In the genomic region with DNA sequence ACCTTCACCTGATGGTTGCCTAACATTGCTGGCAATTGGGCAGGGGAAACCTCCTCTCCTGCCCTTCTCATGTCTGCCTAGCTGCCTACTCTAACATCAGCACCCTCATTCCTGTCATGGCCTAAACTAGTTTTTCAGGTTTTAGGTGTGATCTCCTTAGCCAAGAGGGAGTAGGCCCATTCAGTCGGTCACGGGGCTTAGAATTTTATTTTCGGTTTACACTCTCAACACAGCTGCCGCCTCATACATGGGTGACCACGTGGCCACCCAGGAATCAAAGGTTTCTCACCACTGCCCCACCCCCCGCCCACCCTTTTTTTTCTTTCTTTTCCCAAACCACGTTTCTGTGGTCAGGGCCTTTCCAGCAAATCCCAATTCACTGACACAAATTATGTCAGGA, we compare ENCODE assay signal across 10 cellular contexts.
DNase-seq lines count a peak whose midpoint lies in the region; ATAC-seq and TF ChIP-seq lines count a peak whose summit lies in the region.
"Had no signal": no experiment of that assay in that cellular context is flagged by ENCODE, and none has a peak within 500 bp of the region (broad histone marks: within the 10 kb centered on the region; RNA-seq: fewer than 3 reads in every experiment).

No MANE protein-coding gene starts in this region.

- no peaks in the 10 kb centered on the region for H3K9me3 ChIP-seq in HCT116 (ENCODE audit: control insufficient read depth in 1 of 2, insufficient read depth in 1 of 2, low read depth in 1 of 2, low read length in 2 of 2)
- H3K9me3 ChIP-seq in PC-3 (ENCODE audit: low read length): no peaks in the 10 kb centered on the region
- peaks cover 7% of the 10 kb centered on the region for H3K9me3 ChIP-seq in iPS-20b (ENCODE audit: insufficient read depth, low read depth, low read length)
- H3K9me3 ChIP-seq in stomach: peaks cover 0 to 4% (median under 1%) of the 10 kb centered on the region in 4 donors

- no peak overlapping the region for H3K4me3 ChIP-seq in HCT116 (replicated peaks in 1 of 2; ENCODE audit: low read depth in 1 of 2, low read length in 2 of 2)
- H3K4me3 ChIP-seq in PC-3 (ENCODE audit: low read length): no peak overlapping the region
- H3K4me3 ChIP-seq in iPS-20b (ENCODE audit: low read length): peak overlapping the region; percentile 13; the same call in 1 of the 2 replicates
- no peak overlapping the region for H3K4me3 ChIP-seq in stomach

- CTCF ChIA-PET in HCT116 (lab: Charles Lee): no interaction called here
- CTCF ChIA-PET in PC-3 (lab: Charles Lee): no interaction called here

- H4K20me1 ChIP-seq in HCT116 (ENCODE audit: insufficient read depth) (no peaks in the 10 kb centered on the region), PC-3 (ENCODE audit: low read length) (no peaks in the 10 kb centered on the region)

- H3K36me3 ChIP-seq in HCT116 (ENCODE audit: control insufficient read depth in 1 of 2, insufficient read depth in 2 of 2, low read length in 2 of 2): no peaks in the 10 kb centered on the region
- no peaks in the 10 kb centered on the region for H3K36me3 ChIP-seq in PC-3 (ENCODE audit: low read depth, low read length)
- H3K36me3 ChIP-seq in iPS-20b (ENCODE audit: insufficient read depth, low read depth, low read length): no peaks in the 10 kb centered on the region
- no peaks in the 10 kb centered on the region for H3K36me3 ChIP-seq in stomach

- intact Hi-C loops in HCT116 (cut with micrococcal nuclease) (no loop called here), PC-3 (cut with micrococcal nuclease) (no loop called here), stomach (cut with DNase I; ENCODE audit: low total_unique reads) (no loop called here)

- TF ChIP-seq EP300 in stomach (IDR thresholded peaks at IDR 0.05): no peak

- TF ChIP-seq POLR2A in HCT116 (IDR thresholded peaks at IDR 0.05; ENCODE audit: borderline replicate concordance, extremely low read depth, insufficient read depth, insufficient read length): no peak
- TF ChIP-seq POLR2A in stomach (IDR thresholded peaks at IDR 0.05): no peak

- H3K79me2 ChIP-seq in HCT116 (ENCODE audit: insufficient read depth, low read length) (no peaks in the 10 kb centered on the region), PC-3 (ENCODE audit: low read length) (no peaks in the 10 kb centered on the region)

- TF ChIP-seq RAD21 in HCT116 (IDR thresholded peaks at IDR 0.05; ENCODE audit: low read depth): no peak

- 27 to 47% (median 33%) methylated on average over 7 of the region's 7 CpGs for WGBS in stomach, 5 donors

- ATAC-seq in HCT116 (peak; percentile 49; the same call in 1 of the 2 replicates), PC-3 (peak; percentile 68), GM19328 (IDR thresholded peaks at IDR 0.05; ENCODE audit: unreplicated experiment) (no peak), HG03175 (IDR thresholded peaks at IDR 0.05; ENCODE audit: unreplicated experiment) (no peak), GM19395 (IDR thresholded peaks at IDR 0.05; ENCODE audit: unreplicated experiment) (no peak)

- H3K4me2 ChIP-seq in HCT116 (ENCODE audit: low read length): peak overlapping the region; percentile 40
- 0 out of 2 replicates have a peak overlapping the region, but pooled peaks have one; percentile 13 for H3K4me2 ChIP-seq in PC-3 (ENCODE audit: low read length)

- TF ChIP-seq CTCF in HCT116 (IDR thresholded peaks at IDR 0.05 in 2 of 3, conservative IDR thresholded peaks at IDR 0.05 in 1 of 3; ENCODE audit: borderline replicate concordance in 1 of 3, insufficient read depth in 1 of 3, low read depth in 2 of 3, low read length in 2 of 3) (no peak), PC-3 (conservative IDR thresholded peaks at IDR 0.05; ENCODE audit: low read depth, low read length) (no peak), stomach (IDR thresholded peaks at IDR 0.05) (no peak)

- H3K27me3 ChIP-seq in HCT116 (ENCODE audit: insufficient read depth, low read length) (no peaks in the 10 kb centered on the region), PC-3 (ENCODE audit: low read length) (no peaks in the 10 kb centered on the region), iPS-20b (ENCODE audit: insufficient read depth, low read length) (no peaks in the 10 kb centered on the region), stomach (no peaks in the 10 kb centered on the region)

- POLR2A ChIA-PET in HCT116 (lab: Charles Lee) (interaction anchor here (1.5 kb wide), 1 partner anchor 12 kb away, joined by 5 read pairs; no protein-coding TSS in a partner anchor), PC-3 (lab: Charles Lee; ENCODE audit: unreplicated experiment) (no interaction called here)

- RAD21 ChIA-PET in HCT116 (lab: Charles Lee; ENCODE audit: low non-redundant PET in 1 of 2, low total read pairs in 2 of 2, uncharacterized antibody in 2 of 2, unreplicated experiment in 2 of 2): no interaction called here

- peaks cover 5 to 11% of the 10 kb centered on the region in 2 experiments for H3K4me1 ChIP-seq in HCT116 (ENCODE audit: control insufficient read depth in 1 of 2, insufficient read depth in 2 of 2, low read length in 2 of 2)
- H3K4me1 ChIP-seq in PC-3 (ENCODE audit: insufficient read depth, low read length): peaks cover 11% of the 10 kb centered on the region
- peaks cover 17% of the 10 kb centered on the region; the same call in 1 of the 2 replicates for H3K4me1 ChIP-seq in iPS-20b (ENCODE audit: insufficient read depth, low read length)
- H3K4me1 ChIP-seq in stomach: peaks cover 6 to 10% (median 9%) of the 10 kb centered on the region in 4 donors

- H3K9me2 ChIP-seq in HCT116 (ENCODE audit: insufficient read depth): no peaks in the 10 kb centered on the region
- no peaks in the 10 kb centered on the region for H3K9me2 ChIP-seq in PC-3 (replicated peaks; ENCODE audit: low read length)

- H3K27ac ChIP-seq in HCT116 (ENCODE audit: low read depth, low read length) (no peak overlapping the region), PC-3 (ENCODE audit: low read length) (no peak overlapping the region; the same call in 1 of the 2 replicates), iPS-20b (ENCODE audit: low read length) (no peak overlapping the region), stomach (peak overlapping the region; percentile 48 to 72 (median 59))

- DNase-seq in HCT116 (ENCODE audit: low read depth, low spot score) (no peak), PC-3 (peak; percentile 82), stomach (peak; percentile 56)
- DNase-seq in stimulated activated CD4-positive, alpha-beta T cell treated with anti-CD3 and anti-CD28 coated beads, Interleukin-12 subunit alpha, Interleukin-12 subunit beta, amount 100 ng/mL, for 4 hours: no peak
- DNase-seq: activated gamma-delta T cell treated with Interleukin-2 at 50 U/mL for 16 hours, nucleus accumbens had no signal

- H2AFZ ChIP-seq in HCT116 (ENCODE audit: low read depth, low read length, poor library complexity, severe bottlenecking): peak overlapping the region; percentile 85
- H2AFZ ChIP-seq in PC-3 (ENCODE audit: low read length): peak overlapping the region; percentile 71

- H3F3A ChIP-seq in PC-3 (ENCODE audit: low read length, unreplicated experiment): no peaks in the 10 kb centered on the region

- BruUV-seq in HCT116 (replicated peaks; lab: Mats Ljungman, UMichigan) (no TSS peak), PC-3 (replicated peaks; lab: Mats Ljungman, UMichigan) (no TSS peak)

- H3K9ac ChIP-seq in HCT116 (ENCODE audit: low read length) (no peak overlapping the region), PC-3 (ENCODE audit: low read length) (no peak overlapping the region), iPS-20b (ENCODE audit: low read depth, low read length) (no peak overlapping the region)

TF ChIP-seq in HCT116, 20 proteins besides CTCF, POLR2A, EP300 and RAD21:
- TF ChIP-seq ZFX (IDR thresholded peaks at IDR 0.05) (peak; percentile 9; the same call in 1 of the 2 replicates), EGR1 (IDR thresholded peaks at IDR 0.05; ENCODE audit: low read depth) (no peak)
- TF ChIP-seq, protein P1, sequence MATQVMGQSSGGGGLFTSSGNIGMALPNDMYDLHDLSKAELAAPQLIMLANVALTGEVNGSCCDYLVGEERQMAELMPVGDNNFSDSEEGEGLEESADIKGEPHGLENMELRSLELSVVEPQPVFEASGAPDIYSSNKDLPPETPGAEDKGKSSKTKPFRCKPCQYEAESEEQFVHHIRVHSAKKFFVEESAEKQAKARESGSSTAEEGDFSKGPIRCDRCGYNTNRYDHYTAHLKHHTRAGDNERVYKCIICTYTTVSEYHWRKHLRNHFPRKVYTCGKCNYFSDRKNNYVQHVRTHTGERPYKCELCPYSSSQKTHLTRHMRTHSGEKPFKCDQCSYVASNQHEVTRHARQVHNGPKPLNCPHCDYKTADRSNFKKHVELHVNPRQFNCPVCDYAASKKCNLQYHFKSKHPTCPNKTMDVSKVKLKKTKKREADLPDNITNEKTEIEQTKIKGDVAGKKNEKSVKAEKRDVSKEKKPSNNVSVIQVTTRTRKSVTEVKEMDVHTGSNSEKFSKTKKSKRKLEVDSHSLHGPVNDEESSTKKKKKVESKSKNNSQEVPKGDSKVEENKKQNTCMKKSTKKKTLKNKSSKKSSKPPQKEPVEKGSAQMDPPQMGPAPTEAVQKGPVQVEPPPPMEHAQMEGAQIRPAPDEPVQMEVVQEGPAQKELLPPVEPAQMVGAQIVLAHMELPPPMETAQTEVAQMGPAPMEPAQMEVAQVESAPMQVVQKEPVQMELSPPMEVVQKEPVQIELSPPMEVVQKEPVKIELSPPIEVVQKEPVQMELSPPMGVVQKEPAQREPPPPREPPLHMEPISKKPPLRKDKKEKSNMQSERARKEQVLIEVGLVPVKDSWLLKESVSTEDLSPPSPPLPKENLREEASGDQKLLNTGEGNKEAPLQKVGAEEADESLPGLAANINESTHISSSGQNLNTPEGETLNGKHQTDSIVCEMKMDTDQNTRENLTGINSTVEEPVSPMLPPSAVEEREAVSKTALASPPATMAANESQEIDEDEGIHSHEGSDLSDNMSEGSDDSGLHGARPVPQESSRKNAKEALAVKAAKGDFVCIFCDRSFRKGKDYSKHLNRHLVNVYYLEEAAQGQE (IDR thresholded peaks at IDR 0.05; ENCODE audit: low read depth): no peak
- TF ChIP-seq, protein P2, sequence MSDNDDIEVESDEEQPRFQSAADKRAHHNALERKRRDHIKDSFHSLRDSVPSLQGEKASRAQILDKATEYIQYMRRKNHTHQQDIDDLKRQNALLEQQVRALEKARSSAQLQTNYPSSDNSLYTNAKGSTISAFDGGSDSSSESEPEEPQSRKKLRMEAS (IDR thresholded peaks at IDR 0.05): peak; percentile 27; the same call in 1 of the 2 replicates

Comparison
In these comparisons a context has a peak if more than half of its experiments do, and no peak if none do; other contexts are left out.
1. ATAC-seq: peak in HCT116 (single experiment) and PC-3 (single experiment); none in GM19328 (single experiment), HG03175 (single experiment) and GM19395 (single experiment).
2. DNase-seq: peak in PC-3 (single experiment) and stomach (single experiment); none in HCT116 (single experiment) and stimulated activated CD4-positive, alpha-beta T cell treated with anti-CD3 and anti-CD28 coated beads, Interleukin-12 subunit alpha, Interleukin-12 subunit beta, amount 100 ng/mL, for 4 hours (single experiment).
3. H3K27ac ChIP-seq: peak in stomach (5 of 5); none in HCT116 (single experiment), PC-3 (single experiment) and iPS-20b (single experiment).